Comparison of ENCODE assay signal across 8 cellular contexts in the genomic region with DNA sequence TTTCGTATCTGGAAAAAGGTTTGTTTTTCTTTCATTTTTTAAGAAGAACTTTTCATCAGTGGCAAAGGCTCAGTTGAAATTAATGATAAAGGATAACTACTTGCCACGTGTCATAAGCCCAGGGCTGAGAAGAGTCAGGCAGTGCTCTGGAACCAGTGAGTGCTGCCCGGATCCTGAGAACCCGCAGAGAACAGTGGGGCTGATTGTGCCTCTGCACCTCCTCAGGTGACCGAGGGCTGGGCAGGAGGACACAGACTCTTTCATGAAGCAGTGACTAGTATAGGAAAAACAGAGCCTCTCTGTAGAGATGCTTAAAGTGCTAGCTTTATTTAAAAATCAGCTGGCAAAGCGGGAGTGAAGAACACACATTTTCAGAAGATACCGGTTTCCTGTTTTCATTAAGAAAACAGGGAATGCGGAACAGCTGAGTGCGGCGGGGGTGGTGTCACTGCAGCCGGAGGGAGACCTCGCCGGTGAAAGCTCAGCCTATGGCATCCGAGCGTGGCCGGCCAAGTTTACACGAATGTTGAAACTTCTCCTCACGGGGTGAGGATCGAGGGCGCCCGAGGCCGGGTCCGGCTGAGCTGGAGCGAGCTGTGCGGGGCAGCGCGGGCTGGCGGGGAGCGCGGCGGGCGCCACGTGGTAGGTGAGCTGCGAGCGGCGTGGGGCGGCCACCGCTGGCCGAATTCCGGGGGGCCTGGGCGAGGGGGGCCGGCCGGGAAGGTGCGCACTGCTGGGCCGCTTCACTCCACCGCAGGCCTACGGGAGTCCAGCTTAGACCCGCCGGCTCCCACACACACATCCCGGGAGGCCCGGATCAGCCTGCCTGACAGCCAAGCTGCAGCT.
DNase-seq lines count a peak whose midpoint lies in the region; ATAC-seq and TF ChIP-seq lines count a peak whose summit lies in the region.

No MANE protein-coding gene starts in this region.

- peak in 1 of 5 donors; percentile 3 for DNase-seq in CD4-positive, alpha-beta memory T cell
- DNase-seq in HK-2 (ENCODE audit: unreplicated experiment) (peak; percentile 54), activated B cell treated with CpG ODN at 0.5 μM for 24 hours (no peak), dedifferentiated amniotic fluid mesenchymal stem cell (ENCODE audit: extremely low spot score) (peak; percentile 57), HPDE6-E6E7 (ENCODE audit: extremely low spot score) (no peak)
- peak in 2 of 3 donors; percentile 25 to 26 for DNase-seq in stimulated activated CD4-positive, alpha-beta T cell treated with anti-CD3 and anti-CD28 coated beads, Interleukin-12 subunit alpha, Interleukin-12 subunit beta, amount 100 ng/mL, for 48 hours (ENCODE audit: low read depth in 2 of 3, low spot score in 1 of 3)

- TF ChIP-seq CTCF in activated B cell treated with CpG ODN at 0.5 μM for 24 hours (IDR thresholded peaks at IDR 0.05), result no peak

- intact Hi-C loops in CD4-positive, alpha-beta memory T cell (cut with micrococcal nuclease), result no loop called here
- intact Hi-C loops in activated B cell treated with CpG ODN at 0.5 μM for 24 hours (cut with micrococcal nuclease), result no loop called here

- peaks cover 15 to 17% of the 10 kb centered on the region in 2 donors for H3K36me3 Mint-ChIP-seq in CD4-positive, alpha-beta memory T cell
- no peaks in the 10 kb centered on the region for H3K36me3 Mint-ChIP-seq in activated B cell treated with CpG ODN at 0.5 μM for 24 hours (ENCODE audit: low read depth)

- H3K36me3 ChIP-seq in CD4-positive, alpha-beta memory T cell (ENCODE audit: insufficient read depth, low read length), result no peaks in the 10 kb centered on the region

- no peaks in the 10 kb centered on the region for H3K9me3 ChIP-seq in CD4-positive, alpha-beta memory T cell (ENCODE audit: control insufficient read depth in 1 of 2, low read length in 2 of 2)

- H3K4me3 Mint-ChIP-seq in CD4-positive, alpha-beta memory T cell, result peak overlapping the region; percentile 70 to 99 (median 88)
- H3K4me3 Mint-ChIP-seq in activated B cell treated with CpG ODN at 0.5 μM for 24 hours, result peak overlapping the region; percentile 72

- H3K27ac ChIP-seq in CD4-positive, alpha-beta memory T cell (ENCODE audit: low read depth, low read length), result no peak overlapping the region
- peak overlapping the region; percentile 75 for H3K27ac ChIP-seq in layer of hippocampus (ENCODE audit: low read depth, low read length)

- no peaks in the 10 kb centered on the region for H3K27me3 ChIP-seq in CD4-positive, alpha-beta memory T cell (ENCODE audit: insufficient read depth, low read length)
- no peaks in the 10 kb centered on the region for H3K27me3 ChIP-seq in layer of hippocampus (ENCODE audit: control insufficient read depth, insufficient read depth, low read length)

- POLR2A ChIA-PET in CD4-positive, alpha-beta memory T cell (lab: Charles Lee; ENCODE audit: partially characterized antibody), result no interaction called here
- POLR2A ChIA-PET in activated B cell treated with CpG ODN at 0.5 μM for 24 hours (lab: Charles Lee), result no interaction called here

- peak overlapping the region in 6 of 7 donors; percentile 18 to 91 (median 46) for H3K27ac Mint-ChIP-seq in CD4-positive, alpha-beta memory T cell
- H3K27ac Mint-ChIP-seq in activated B cell treated with CpG ODN at 0.5 μM for 24 hours, result no peak overlapping the region

- H3K4me1 ChIP-seq in CD4-positive, alpha-beta memory T cell (ENCODE audit: insufficient read depth, low read length), result peaks cover 9% of the 10 kb centered on the region

- peak overlapping the region; percentile 1 to 54 for H3K4me3 ChIP-seq in CD4-positive, alpha-beta memory T cell (ENCODE audit: low read length in 2 of 2)

- CTCF ChIA-PET in CD4-positive, alpha-beta memory T cell (lab: Charles Lee; ENCODE audit: partially characterized antibody), result no interaction called here
- CTCF ChIA-PET in activated B cell treated with CpG ODN at 0.5 μM for 24 hours (lab: Charles Lee), result no interaction called here

- H3K9me3 Mint-ChIP-seq in CD4-positive, alpha-beta memory T cell, result no peaks in the 10 kb centered on the region
- no peaks in the 10 kb centered on the region for H3K9me3 Mint-ChIP-seq in activated B cell treated with CpG ODN at 0.5 μM for 24 hours

- H3K4me1 Mint-ChIP-seq in CD4-positive, alpha-beta memory T cell, result peaks cover 9 to 19% (median 12%) of the 10 kb centered on the region in 4 donors
- H3K4me1 Mint-ChIP-seq in activated B cell treated with CpG ODN at 0.5 μM for 24 hours, result peaks cover 11% of the 10 kb centered on the region

- ATAC-seq in activated B cell treated with CpG ODN at 0.5 μM for 24 hours (ENCODE audit: low read depth), result peak; percentile 40
- no peak for ATAC-seq in HG02884 (IDR thresholded peaks at IDR 0.05; ENCODE audit: unreplicated experiment)

- peaks cover 11 to 18% of the 10 kb centered on the region in 2 donors for H3K27me3 Mint-ChIP-seq in CD4-positive, alpha-beta memory T cell
- H3K27me3 Mint-ChIP-seq in activated B cell treated with CpG ODN at 0.5 μM for 24 hours, result peaks cover 23% of the 10 kb centered on the region

Comparison
In these comparisons a context has a peak if more than half of its experiments do, and no peak if none do; other contexts are left out.
1. DNase-seq: peak in HK-2 (single experiment), dedifferentiated amniotic fluid mesenchymal stem cell (single experiment) and stimulated activated CD4-positive, alpha-beta T cell treated with anti-CD3 and anti-CD28 coated beads, Interleukin-12 subunit alpha, Interleukin-12 subunit beta, amount 100 ng/mL, for 48 hours (2 of 3); none in activated B cell treated with CpG ODN at 0.5 μM for 24 hours (single experiment) and HPDE6-E6E7 (single experiment).